8 cellular contexts compared by ENCODE assay signal in genomic region chr9:35073276-35073607, GRCh38. TPM values are rescaled to one million over a fixed set of nuclear protein-coding genes. Genes with fewer than 3 reads are reported as not detected.
A peak's percentile ranks its signal among the peaks of the same experiment; 100 is the strongest.
DNase-seq lines count a peak whose midpoint lies in the region; ATAC-seq and TF ChIP-seq lines count a peak whose summit lies in the region.

No MANE protein-coding gene starts in this region.

- H3K4me1 Mint-ChIP-seq in CD14-positive monocyte: peaks cover 37% of the 10 kb centered on the region
- H3K4me1 Mint-ChIP-seq in neural crest cell: peaks cover 54% of the 10 kb centered on the region

- H3K9me3 Mint-ChIP-seq in CD14-positive monocyte: no peaks in the 10 kb centered on the region
- H3K9me3 Mint-ChIP-seq in neural crest cell: peaks cover 3% of the 10 kb centered on the region

- intact Hi-C loops in CD14-positive monocyte (cut with micrococcal nuclease): loop anchor here (5.0 to 10.0 kb wide), 3 partner anchors 39 to 88 kb away; partner anchors contain the start of gene DNAJB5 (in 1 of the 2)

- H3K9me3 ChIP-seq in MG63: no peaks in the 10 kb centered on the region

- TF ChIP-seq CTCF in CD14-positive monocyte (IDR thresholded peaks at IDR 0.05) (no peak), neural crest cell (conservative IDR thresholded peaks at IDR 0.05) (no peak)

- H3K27ac Mint-ChIP-seq in CD14-positive monocyte (peak overlapping the region; percentile 95 to 99 (median 98)), neural crest cell (ENCODE audit: unreplicated experiment) (peak overlapping the region; percentile 79)

- peak overlapping the region in 1 of 2 donors; percentile 89 for H3K4me3 Mint-ChIP-seq in CD14-positive monocyte
- peak overlapping the region; percentile 93 for H3K4me3 Mint-ChIP-seq in neural crest cell

- H3K27me3 ChIP-seq in MG63: no peaks in the 10 kb centered on the region

- peaks cover 8 to 24% of the 10 kb centered on the region in 2 donors for H3K36me3 Mint-ChIP-seq in CD14-positive monocyte
- peaks cover 24% of the 10 kb centered on the region for H3K36me3 Mint-ChIP-seq in neural crest cell (ENCODE audit: low read depth)

- peak overlapping the region; percentile 10; the same call in 1 of the 2 replicates for H3K4me3 ChIP-seq in MG63

- ATAC-seq in GM18867 (IDR thresholded peaks at IDR 0.05; ENCODE audit: unreplicated experiment): no peak

- peaks cover 27% of the 10 kb centered on the region for H3K36me3 ChIP-seq in MG63

- no peaks in the 10 kb centered on the region for H3K27me3 Mint-ChIP-seq in CD14-positive monocyte (ENCODE audit: low read depth in 3 of 3)
- peaks cover 2% of the 10 kb centered on the region for H3K27me3 Mint-ChIP-seq in neural crest cell (ENCODE audit: low read depth)

- H3K27ac ChIP-seq in cingulate gyrus (ENCODE audit: low read depth, low read length): peak overlapping the region; percentile 43

- DNase-seq in CD14-positive monocyte (ENCODE audit: low spot score) (no peak), MG63 (no peak), neural crest cell (ENCODE audit: low read depth, low spot score) (no peak), NCI-H774 (lab: John Stamatoyannopoulos, UW) (no peak), activated gamma-delta T cell treated with Interleukin-2 at 50 U/mL for 16 hours (no peak)
- no peak for DNase-seq in stimulated activated naive CD4-positive, alpha-beta T cell (lab: John Stamatoyannopoulos, UW)

RNA-seq across cellular contexts. Expression of gene VCP, which starts 0.8 kb away (rescaled TPM):
- polyA plus RNA-seq in CD14-positive monocyte: 100 to 1,000 TPM; 130 to 180 TPM
- total RNA-seq in MG63 (2014; rRNA removed; shearing (Covaris generic); ENCODE audit: low replicate concordance): 120 and 139 TPM in 2 replicates
- 368 and 374 TPM in 2 replicates for total RNA-seq in neural crest cell

RNA-seq across cellular contexts. Expression of gene FANCG, which starts 6.5 kb away (rescaled TPM):
- 1 to 10 TPM; 2.0 to 2.5 TPM for polyA plus RNA-seq in CD14-positive monocyte
- 15.2 and 16.5 TPM in 2 replicates for total RNA-seq in MG63 (2014; rRNA removed; shearing (Covaris generic); ENCODE audit: low replicate concordance)
- 115 and 126 TPM in 2 replicates for total RNA-seq in neural crest cell

RNA-seq across cellular contexts. Expression of gene PIGO, which starts 23.1 kb away (rescaled TPM):
- polyA plus RNA-seq in CD14-positive monocyte: 10 to 100 TPM; 15.7 to 19.1 TPM
- 7.9 and 9.0 TPM in 2 replicates for total RNA-seq in MG63 (2014; rRNA removed; shearing (Covaris generic); ENCODE audit: low replicate concordance)
- 24.3 and 28.3 TPM in 2 replicates for total RNA-seq in neural crest cell

RNA-seq across cellular contexts. Expression of gene STOML2, which starts 29.7 kb away (rescaled TPM):
- polyA plus RNA-seq in CD14-positive monocyte: 10 to 100 TPM; 50.3 to 62.0 TPM
- 152 and 209 TPM in 2 replicates for total RNA-seq in MG63 (2014; rRNA removed; shearing (Covaris generic); ENCODE audit: low replicate concordance)
- 184 and 186 TPM in 2 replicates for total RNA-seq in neural crest cell

RNA-seq across cellular contexts. Expression of gene ATOSB, which starts 42.4 kb away (rescaled TPM):
- 10 to 100 TPM; 18.5 to 23.7 TPM for polyA plus RNA-seq in CD14-positive monocyte
- total RNA-seq in MG63 (2014; rRNA removed; shearing (Covaris generic); ENCODE audit: low replicate concordance): 0.72 and 2.0 TPM in 2 replicates
- total RNA-seq in neural crest cell: 12.2 and 15.2 TPM in 2 replicates
